16 cellular contexts compared by ENCODE assay signal in genomic region chr6:40536442-40536841, GRCh38. TPM values are rescaled to one million over a fixed set of nuclear protein-coding genes. Genes with fewer than 3 reads are reported as not detected.
A peak's percentile ranks its signal among the peaks of the same experiment; 100 is the strongest.
DNase-seq lines count a peak whose midpoint lies in the region; ATAC-seq and TF ChIP-seq lines count a peak whose summit lies in the region.
"Had no signal": no experiment of that assay in that cellular context is flagged by ENCODE, and none has a peak within 500 bp of the region (broad histone marks: within the 10 kb centered on the region; RNA-seq: fewer than 3 reads in every experiment).

No MANE protein-coding gene starts in this region.

- H3K27me3 Mint-ChIP-seq in Calu3 (ENCODE audit: unreplicated experiment) = peaks cover 86% of the 10 kb centered on the region
- peaks cover 37% of the 10 kb centered on the region for H3K27me3 Mint-ChIP-seq in chondrocyte (ENCODE audit: low read depth)
- peaks cover 46% of the 10 kb centered on the region for H3K27me3 Mint-ChIP-seq in nephron progenitor cell (ENCODE audit: low read depth, poor library complexity)
- no peaks in the 10 kb centered on the region for H3K27me3 Mint-ChIP-seq in activated T-cell treated with anti-CD3 and anti-CD28 coated beads, Interleukin-2, amount 50 U/mL, for 72 hours (ENCODE audit: low read depth)

- H3K9me3 Mint-ChIP-seq in Calu3 (ENCODE audit: low read depth, unreplicated experiment) (peaks cover 2% of the 10 kb centered on the region), chondrocyte (ENCODE audit: low read depth) (no peaks in the 10 kb centered on the region), nephron progenitor cell (peaks cover 3% of the 10 kb centered on the region)
- no peaks in the 10 kb centered on the region for H3K9me3 Mint-ChIP-seq in activated T-cell treated with anti-CD3 and anti-CD28 coated beads, Interleukin-2, amount 50 U/mL, for 72 hours

- H3K4me3 Mint-ChIP-seq in Calu3 (ENCODE audit: low read depth, unreplicated experiment) (no peak overlapping the region), chondrocyte (ENCODE audit: unreplicated experiment) (no peak overlapping the region), nephron progenitor cell (no peak overlapping the region)
- H3K4me3 Mint-ChIP-seq in activated T-cell treated with anti-CD3 and anti-CD28 coated beads, Interleukin-2, amount 50 U/mL, for 72 hours = no peak overlapping the region

- no TSS peak for BruUV-seq in Calu3 (replicated peaks; lab: Mats Ljungman, UMichigan)

- DNase-seq in Calu3 (no peak), chondrocyte (ENCODE audit: low spot score) (no peak), nephron progenitor cell (peak; percentile 24), caudate nucleus (lab: John Stamatoyannopoulos, UW) (no peak)
- DNase-seq in activated T-cell treated with anti-CD3 and anti-CD28 coated beads, Interleukin-2, amount 50 U/mL, for 72 hours = no peak
- DNase-seq: amniotic stem cell; DMS79; effector memory CD4-positive, alpha-beta T cell; heart left ventricle; NCI-H226; Right ventricle myocardium superior had no signal

- TF ChIP-seq CTCF in Calu3 (IDR thresholded peaks at IDR 0.05; ENCODE audit: unreplicated experiment) = peak; percentile 12
- TF ChIP-seq CTCF in LNCAP (IDR thresholded peaks at IDR 0.05) = peak; percentile 22; the same call in 1 of the 2 replicates
- peak; percentile 58 for TF ChIP-seq CTCF in chondrocyte (IDR thresholded peaks at IDR 0.05)
- TF ChIP-seq CTCF in nephron progenitor cell (IDR thresholded peaks at IDR 0.05) = no peak

- no peaks in the 10 kb centered on the region for H3K36me3 Mint-ChIP-seq in Calu3 (ENCODE audit: insufficient read depth, unreplicated experiment)
- no peaks in the 10 kb centered on the region for H3K36me3 Mint-ChIP-seq in chondrocyte (ENCODE audit: low read depth)
- no peaks in the 10 kb centered on the region for H3K36me3 Mint-ChIP-seq in nephron progenitor cell (ENCODE audit: low read depth)
- H3K36me3 Mint-ChIP-seq in activated T-cell treated with anti-CD3 and anti-CD28 coated beads, Interleukin-2, amount 50 U/mL, for 72 hours (ENCODE audit: insufficient read depth in 2 of 2) = no peaks in the 10 kb centered on the region

- ATAC-seq in HG03439 (IDR thresholded peaks at IDR 0.05; ENCODE audit: unreplicated experiment) = no peak
- ATAC-seq in activated T-cell treated with anti-CD3 and anti-CD28 coated beads, Interleukin-2, amount 50 U/mL, for 72 hours (replicated peaks in 1 of 2) = no peak
- ATAC-seq: heart left ventricle had no signal

- CTCF ChIA-PET in Calu3 (lab: Charles Lee) = interaction anchor here (0.6 to 1.4 kb wide), 2 partner anchors 16 to 370 kb away, joined by 3 read pairs; no protein-coding TSS in a partner anchor

- H3K27ac ChIP-seq in caudate nucleus (ENCODE audit: low read depth, low read length) = no peak overlapping the region
- H3K27ac ChIP-seq: heart left ventricle, KMS-11 had no signal

- no peaks in the 10 kb centered on the region for H3K4me1 Mint-ChIP-seq in Calu3 (ENCODE audit: low read depth, unreplicated experiment)
- no peaks in the 10 kb centered on the region for H3K4me1 Mint-ChIP-seq in chondrocyte (ENCODE audit: low read depth)
- peaks cover 35% of the 10 kb centered on the region for H3K4me1 Mint-ChIP-seq in nephron progenitor cell
- no peaks in the 10 kb centered on the region for H3K4me1 Mint-ChIP-seq in activated T-cell treated with anti-CD3 and anti-CD28 coated beads, Interleukin-2, amount 50 U/mL, for 72 hours (ENCODE audit: low read depth)

- intact Hi-C loops in Calu3 (cut with micrococcal nuclease; ENCODE audit: unreplicated experiment) = no loop called here

- no peak overlapping the region for H3K27ac Mint-ChIP-seq in Calu3 (ENCODE audit: unreplicated experiment)
- no peak overlapping the region for H3K27ac Mint-ChIP-seq in chondrocyte (ENCODE audit: unreplicated experiment)
- no peak overlapping the region for H3K27ac Mint-ChIP-seq in nephron progenitor cell
- no peak overlapping the region for H3K27ac Mint-ChIP-seq in activated T-cell treated with anti-CD3 and anti-CD28 coated beads, Interleukin-2, amount 50 U/mL, for 72 hours

RNA-seq across cellular contexts. Expression of gene LRFN2, which starts 50.7 kb away (rescaled TPM):
- total RNA-seq in Calu3 (2022) (not detected in 2 replicates), chondrocyte (0.05 TPM in 1 of 3 replicates, not detected in the others)
- under 1 TPM in 1 of 2 donors, not detected in 1; 0.12 TPM for total RNA-seq in activated T-cell treated with anti-CD3 and anti-CD28 coated beads, Interleukin-2, amount 50 U/mL, for 72 hours
- total RNA-seq: heart left ventricle, mesenteric fat pad, renal cortical epithelial cell, Right ventricle myocardium superior had no signal
